ENCODE assay signal across 1 cellular context in genomic region chr13:29810145-29810742, GRCh38.
TF ChIP-seq lines count a peak whose summit lies in the region.

No MANE protein-coding gene starts in this region.

TF ChIP-seq in GM12878, 131 proteins besides CTCF, POLR2A, EP300 and RAD21:
- TF ChIP-seq RAD51 (IDR thresholded peaks at IDR 0.05) (no peak), MYB (IDR thresholded peaks at IDR 0.05; ENCODE audit: borderline replicate concordance, low read depth, low read length) (no peak), ATF3 (IDR thresholded peaks at IDR 0.05; ENCODE audit: borderline replicate concordance, extremely low read depth, low read depth, low read length) (no peak), EZH2 (IDR thresholded peaks at IDR 0.05; ENCODE audit: borderline replicate concordance, control insufficient read depth, low read depth, low read length) (no peak), PAX8 (IDR thresholded peaks at IDR 0.05) (no peak), CEBPZ (IDR thresholded peaks at IDR 0.05; ENCODE audit: low read depth, low read length) (no peak)
